10 cellular contexts compared by ENCODE assay signal in the genomic region with DNA sequence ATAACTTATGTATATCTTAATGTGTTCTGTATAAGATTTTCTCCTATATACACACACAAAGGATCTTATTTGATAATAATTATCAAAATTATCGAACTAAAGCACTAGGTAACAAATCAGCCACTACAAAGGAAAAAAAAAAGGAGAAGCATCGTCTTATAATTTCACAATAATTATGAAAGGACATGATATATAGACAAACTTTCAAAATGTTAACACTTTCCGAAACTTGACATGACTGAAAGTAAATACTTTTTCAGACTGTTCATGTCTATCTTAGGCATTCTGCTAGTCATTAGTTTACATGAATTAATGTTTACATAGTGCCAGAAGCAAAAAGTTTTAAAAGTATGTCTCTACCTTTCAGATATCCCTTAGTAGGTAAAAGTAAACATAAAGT. TPM values are rescaled to one million over a fixed set of nuclear protein-coding genes. Genes with fewer than 3 reads are reported as not detected.
DNase-seq lines count a peak whose midpoint lies in the region; ATAC-seq and TF ChIP-seq lines count a peak whose summit lies in the region.
"Had no signal": no experiment of that assay in that cellular context is flagged by ENCODE, and none has a peak within 500 bp of the region (broad histone marks: within the 10 kb centered on the region; RNA-seq: fewer than 3 reads in every experiment).

No MANE protein-coding gene starts in this region.

- TF ChIP-seq CTCF in HCT116 (IDR thresholded peaks at IDR 0.05 in 2 of 3, conservative IDR thresholded peaks at IDR 0.05 in 1 of 3; ENCODE audit: borderline replicate concordance in 1 of 3, insufficient read depth in 1 of 3, low read depth in 2 of 3, low read length in 2 of 3) = no peak
- TF ChIP-seq CTCF in natural killer cell (IDR thresholded peaks at IDR 0.05) = no peak

- H3K27ac ChIP-seq in ACC112 (ENCODE audit: low read depth, low read length) (peak overlapping the region; percentile 100), HCT116 (ENCODE audit: low read depth, low read length) (peak overlapping the region; percentile 99), angular gyrus (ENCODE audit: low read depth, low read length) (peak overlapping the region; percentile 46)

- BruUV-seq in HCT116 (replicated peaks; lab: Mats Ljungman, UMichigan) = no TSS peak

- H3K79me2 ChIP-seq in ACC112 (ENCODE audit: control insufficient read depth, insufficient read depth, low read length, unreplicated experiment) (peaks cover 7% of the 10 kb centered on the region), HCT116 (ENCODE audit: insufficient read depth, low read length) (peaks cover 25% of the 10 kb centered on the region)

- peak overlapping the region; percentile 85 for H3K4me2 ChIP-seq in HCT116 (ENCODE audit: low read length)

- no peaks in the 10 kb centered on the region for H3K36me3 ChIP-seq in ACC112 (ENCODE audit: insufficient read depth, low read length)
- H3K36me3 ChIP-seq in HCT116 (ENCODE audit: control insufficient read depth in 1 of 2, insufficient read depth in 2 of 2, low read length in 2 of 2) = no peaks in the 10 kb centered on the region

- CTCF ChIA-PET in HCT116 (lab: Charles Lee) = no interaction called here

- no peak for DNase-seq in HCT116 (ENCODE audit: low read depth, low spot score)
- DNase-seq in natural killer cell = no peak
- no peak for DNase-seq in SW480 (ENCODE audit: low spot score)
- no peak for DNase-seq in stimulated activated CD4-positive, alpha-beta T cell treated with anti-CD3 and anti-CD28 coated beads, Interleukin-2, amount 100 ng/mL, for 48 hours
- no peak for DNase-seq in NCI-H2107 treated with DMSO at 0.1 percent for 48 hours (lab: John Stamatoyannopoulos, UW; ENCODE audit: unreplicated experiment)
- DNase-seq: activated effector memory CD4-positive, alpha-beta T cell treated with Interleukin-2 at 50 U/mL for 16 hours; GOT3 had no signal

- intact Hi-C loops in HCT116 (cut with micrococcal nuclease) = loop anchor here (10.0 kb wide), 2 partner anchors 855 to 965 kb away; no protein-coding TSS in a partner anchor
- intact Hi-C loops in natural killer cell (cut with micrococcal nuclease) = loop anchor here (5.0 to 10.0 kb wide), 2 partner anchors 152 to 1075 kb away; no protein-coding TSS in a partner anchor

- no peaks in the 10 kb centered on the region for H3K9me3 ChIP-seq in HCT116 (ENCODE audit: control insufficient read depth in 1 of 2, insufficient read depth in 1 of 2, low read depth in 1 of 2, low read length in 2 of 2)

- H3K27me3 ChIP-seq in ACC112 (ENCODE audit: insufficient read depth, low read length) (no peaks in the 10 kb centered on the region), HCT116 (ENCODE audit: insufficient read depth, low read length) (no peaks in the 10 kb centered on the region)

- no peak for ATAC-seq in HCT116
- no peak for ATAC-seq in natural killer cell
- no peak for ATAC-seq in GM21515 (IDR thresholded peaks at IDR 0.05; ENCODE audit: unreplicated experiment)

- no peaks in the 10 kb centered on the region for H3K36me3 Mint-ChIP-seq in natural killer cell

- H3K27ac Mint-ChIP-seq in natural killer cell = peak overlapping the region in 1 of 2 donors; percentile 96

- peak overlapping the region; percentile 91 for H3K9ac ChIP-seq in HCT116 (ENCODE audit: low read length)

- H3K4me3 ChIP-seq in ACC112 (ENCODE audit: low read depth, low read length) (peak overlapping the region; percentile 98), HCT116 (replicated peaks in 1 of 2; ENCODE audit: low read depth in 1 of 2, low read length in 2 of 2) (peak overlapping the region; percentile 71 to 77; a peak in 2 of 4 replicates)

- POLR2A ChIA-PET in HCT116 (lab: Charles Lee) = no interaction called here

- H3K4me3 Mint-ChIP-seq in natural killer cell = peak overlapping the region; percentile 47

- RAD21 ChIA-PET in HCT116 (lab: Charles Lee; ENCODE audit: low non-redundant PET in 1 of 2, low total read pairs in 2 of 2, uncharacterized antibody in 2 of 2, unreplicated experiment in 2 of 2) = interaction anchor here in 1 of 2 experiments (1.1 kb wide), 1 partner anchor 60 kb away, joined by 4 read pairs; no protein-coding TSS in a partner anchor

- no peak for TF ChIP-seq POLR2A in HCT116 (IDR thresholded peaks at IDR 0.05; ENCODE audit: borderline replicate concordance, extremely low read depth, insufficient read depth, insufficient read length)

- no peak for TF ChIP-seq RAD21 in HCT116 (IDR thresholded peaks at IDR 0.05; ENCODE audit: low read depth)

- H2AFZ ChIP-seq in ACC112 (ENCODE audit: low read length, unreplicated experiment) (no peak overlapping the region), HCT116 (ENCODE audit: low read depth, low read length, poor library complexity, severe bottlenecking) (no peak overlapping the region)

- no peaks in the 10 kb centered on the region for H4K20me1 ChIP-seq in HCT116 (ENCODE audit: insufficient read depth)

- H3K4me1 Mint-ChIP-seq in natural killer cell = peaks cover 34 to 36% of the 10 kb centered on the region in 2 donors

- no peaks in the 10 kb centered on the region for H3K9me3 Mint-ChIP-seq in natural killer cell

- no peaks in the 10 kb centered on the region for H3K9me2 ChIP-seq in HCT116 (ENCODE audit: insufficient read depth)

- no peaks in the 10 kb centered on the region for H3K27me3 Mint-ChIP-seq in natural killer cell (ENCODE audit: low read depth in 2 of 2)

- H3K4me1 ChIP-seq in ACC112 (ENCODE audit: control insufficient read depth, insufficient read depth, low read length, unreplicated experiment) = peaks cover 36% of the 10 kb centered on the region
- H3K4me1 ChIP-seq in HCT116 (ENCODE audit: control insufficient read depth in 1 of 2, insufficient read depth in 2 of 2, low read length in 2 of 2) = peaks cover 68 to 88% of the 10 kb centered on the region in 2 experiments

TF ChIP-seq in HCT116, 20 proteins besides CTCF, POLR2A, EP300 and RAD21:
- TF ChIP-seq, protein P1, sequence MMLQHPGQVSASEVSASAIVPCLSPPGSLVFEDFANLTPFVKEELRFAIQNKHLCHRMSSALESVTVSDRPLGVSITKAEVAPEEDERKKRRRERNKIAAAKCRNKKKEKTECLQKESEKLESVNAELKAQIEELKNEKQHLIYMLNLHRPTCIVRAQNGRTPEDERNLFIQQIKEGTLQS (IDR thresholded peaks at IDR 0.05) = no peak
- no peak for TF ChIP-seq TCF7L2 (IDR thresholded peaks at IDR 0.05; ENCODE audit: borderline replicate concordance, extremely low read depth, insufficient read depth, insufficient read length)
- no peak for TF ChIP-seq ELF1 (IDR thresholded peaks at IDR 0.05; ENCODE audit: borderline replicate concordance, low read depth)
- no peak for TF ChIP-seq FOSL1 (IDR thresholded peaks at IDR 0.05; ENCODE audit: low read depth)
- TF ChIP-seq, protein P2, sequence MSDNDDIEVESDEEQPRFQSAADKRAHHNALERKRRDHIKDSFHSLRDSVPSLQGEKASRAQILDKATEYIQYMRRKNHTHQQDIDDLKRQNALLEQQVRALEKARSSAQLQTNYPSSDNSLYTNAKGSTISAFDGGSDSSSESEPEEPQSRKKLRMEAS (IDR thresholded peaks at IDR 0.05) = no peak
- no peak for TF ChIP-seq EZH2 (IDR thresholded peaks at IDR 0.05)

RNA-seq across cellular contexts. Expression of a gene that starts 7.3 kb away (rescaled TPM):
- 17.9 TPM for total RNA-seq in HCT116 (2021; ENCODE audit: unreplicated experiment)
- polyA plus RNA-seq in HCT116 (2012) = 27.2 and 107 TPM in 2 replicates
- 100 to 1,000 TPM; 163 to 316 (median 266) TPM for total RNA-seq in natural killer cell

Comparison
In these comparisons a context has a peak if more than half of its experiments do, and no peak if none do; other contexts are left out.
1. H3K27ac ChIP-seq: peak in every context shown above with its lines; median percentile 100 in ACC112; 99 in HCT116; 46 in angular gyrus.